In genomic region chr6:114827135-114827534, GRCh38 we compare ENCODE assay signal across 7 cellular contexts.
"Had no signal": no experiment of that assay in that cellular context is flagged by ENCODE, and none has a peak within 500 bp of the region (broad histone marks: within the 10 kb centered on the region; RNA-seq: fewer than 3 reads in every experiment).

No MANE protein-coding gene starts in this region.

- DNase-seq: GDM1, GF-D8 had no signal

- ATAC-seq: GM12878 had no signal

- H3K4me3 ChIP-seq: GM12878 had no signal

- FAIRE-seq: G401.6, GM12878, GM12891, GM18507, GM19239 had no signal
